ENCODE assay signal across 16 cellular contexts in the genomic region with DNA sequence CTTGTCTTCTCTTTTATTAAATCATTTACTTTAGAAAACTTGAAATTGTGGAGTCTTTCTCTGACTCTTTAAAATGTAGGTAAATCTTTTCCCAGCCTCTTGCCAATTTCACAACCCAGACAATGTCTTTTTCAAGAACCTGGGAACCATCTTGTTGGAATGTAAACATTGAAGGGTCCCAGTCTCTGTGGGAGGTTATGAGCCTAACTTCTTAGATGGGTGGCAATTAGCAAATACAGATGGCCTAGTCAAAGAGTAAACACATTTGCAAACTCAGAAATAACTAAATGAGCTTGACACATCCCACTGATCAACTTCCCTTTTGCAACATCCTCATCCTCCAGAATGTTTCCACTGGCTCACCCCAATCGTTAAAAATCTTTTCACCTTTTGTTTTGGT.
A peak's percentile ranks its signal among the peaks of the same experiment; 100 is the strongest.
DNase-seq lines count a peak whose midpoint lies in the region; ATAC-seq and TF ChIP-seq lines count a peak whose summit lies in the region.
"Had no signal": no experiment of that assay in that cellular context is flagged by ENCODE, and none has a peak within 500 bp of the region (broad histone marks: within the 10 kb centered on the region; RNA-seq: fewer than 3 reads in every experiment).

No MANE protein-coding gene starts in this region.

- H3K4me2 ChIP-seq in SU-DHL-6 (ENCODE audit: low read depth, low read length, poor library complexity, severe bottlenecking) (no peak overlapping the region), smooth muscle cell (no peak overlapping the region)
- H3K4me2 ChIP-seq: KMS-11 had no signal

- H4K20me1 ChIP-seq in SU-DHL-6 (ENCODE audit: low read depth, low read length): no peaks in the 10 kb centered on the region
- no peaks in the 10 kb centered on the region for H4K20me1 ChIP-seq in smooth muscle cell (ENCODE audit: low read depth)

- 79% methylated on average over 1 of the region's 1 CpG for WGBS in smooth muscle cell (ENCODE audit: low lambda C conversion rate)
- 14 to 24% methylated on average over 1 of the region's 1 CpG for WGBS in body of pancreas, 2 donors

- no peak for TF ChIP-seq CTCF in SU-DHL-6 (IDR thresholded peaks at IDR 0.05; ENCODE audit: insufficient read depth, low read length, poor library complexity, severe bottlenecking)
- TF ChIP-seq CTCF in smooth muscle cell (IDR thresholded peaks at IDR 0.05; ENCODE audit: borderline replicate concordance, insufficient read depth, poor library complexity, severe bottlenecking): no peak
- no peak for TF ChIP-seq CTCF in body of pancreas (IDR thresholded peaks at IDR 0.05)

- H3K79me2 ChIP-seq in SU-DHL-6 (ENCODE audit: insufficient read depth, low read length) (no peaks in the 10 kb centered on the region), smooth muscle cell (ENCODE audit: low read depth) (no peaks in the 10 kb centered on the region)

- no peak overlapping the region for H3K27ac ChIP-seq in SU-DHL-6 (ENCODE audit: low read depth, low read length)
- no peak overlapping the region for H3K27ac ChIP-seq in smooth muscle cell (ENCODE audit: low read depth)
- no peak overlapping the region for H3K27ac ChIP-seq in body of pancreas
- H3K27ac ChIP-seq: KMS-11 had no signal

- H2AFZ ChIP-seq in SU-DHL-6 (ENCODE audit: low read depth, low read length, severe bottlenecking) (peak overlapping the region; percentile 28), smooth muscle cell (ENCODE audit: low read depth) (peak overlapping the region; percentile 10)

- no peaks in the 10 kb centered on the region for H3F3A ChIP-seq in SU-DHL-6 (ENCODE audit: insufficient read depth)
- no peaks in the 10 kb centered on the region for H3F3A ChIP-seq in smooth muscle cell (ENCODE audit: low read depth)

- no peaks in the 10 kb centered on the region for H3K27me3 ChIP-seq in SU-DHL-6 (ENCODE audit: low read length)
- H3K27me3 ChIP-seq in smooth muscle cell (ENCODE audit: low read depth): no peaks in the 10 kb centered on the region
- H3K27me3 ChIP-seq in body of pancreas: no peaks in the 10 kb centered on the region

- TF ChIP-seq POLR2A in body of pancreas (IDR thresholded peaks at IDR 0.05): no peak

- no peak for ATAC-seq in body of pancreas
- ATAC-seq: Panc1 had no signal

- H3K9ac ChIP-seq in SU-DHL-6 (ENCODE audit: low read length): no peak overlapping the region
- H3K9ac ChIP-seq in smooth muscle cell (ENCODE audit: low read depth): no peak overlapping the region
- H3K9ac ChIP-seq: KMS-11 had no signal

- no peak overlapping the region for H3K4me3 ChIP-seq in SU-DHL-6 (ENCODE audit: insufficient read depth, low read length, poor library complexity, severe bottlenecking)
- H3K4me3 ChIP-seq in smooth muscle cell: no peak overlapping the region
- H3K4me3 ChIP-seq in body of pancreas: no peak overlapping the region

- H3K9me3 ChIP-seq in SU-DHL-6 (ENCODE audit: insufficient read depth, low read length) (no peaks in the 10 kb centered on the region), smooth muscle cell (replicated peaks; ENCODE audit: low read depth) (no peaks in the 10 kb centered on the region), body of pancreas (no peaks in the 10 kb centered on the region)

- H3K4me1 ChIP-seq in smooth muscle cell (ENCODE audit: low read depth): peaks cover 3% of the 10 kb centered on the region
- H3K4me1 ChIP-seq in body of pancreas: no peaks in the 10 kb centered on the region

- peak; percentile 87 for DNase-seq in NCI-H69 (lab: John Stamatoyannopoulos, UW)
- DNase-seq in fibroblast of peridontal ligament (ENCODE audit: extremely low read depth): peak; percentile 12
- DNase-seq in smooth muscle cell (lab: John Stamatoyannopoulos, UW; ENCODE audit: unreplicated experiment): no peak
- no peak for DNase-seq in CD1c-positive myeloid dendritic cell (ENCODE audit: extremely low spot score)
- DNase-seq in body of pancreas: no peak
- DNase-seq in cerebellar nuclear complex (lab: John Stamatoyannopoulos, UW): no peak
- DNase-seq: DND-41, H9, MV-4-11, NCI-H1417 treated with DMSO at 0.1 percent for 48 hours, NCI-H187 treated with DMSO at 0.1 percent for 48 hours, NCI-H2227 treated with DMSO at 0.1 percent for 48 hours, NCI-H524 had no signal

- H3K36me3 ChIP-seq in SU-DHL-6 (ENCODE audit: low read length): no peaks in the 10 kb centered on the region
- no peaks in the 10 kb centered on the region for H3K36me3 ChIP-seq in smooth muscle cell (ENCODE audit: low read depth)
- H3K36me3 ChIP-seq in body of pancreas (replicated peaks in 1 of 2; ENCODE audit: insufficient read depth in 1 of 2, low read depth in 2 of 2): no peaks in the 10 kb centered on the region

- intact Hi-C loops in body of pancreas (cut with DNase I): no loop called here

- no peaks in the 10 kb centered on the region for H3K9me2 ChIP-seq in SU-DHL-6 (replicated peaks; ENCODE audit: insufficient read depth, low read length)

Comparison
In these comparisons a context has a peak if more than half of its experiments do, and no peak if none do; other contexts are left out.
1. DNase-seq: peak in NCI-H69 (single experiment) and fibroblast of peridontal ligament (single experiment); none in smooth muscle cell (single experiment), CD1c-positive myeloid dendritic cell (single experiment), body of pancreas (0 of 4) and cerebellar nuclear complex (0 of 2).